Comparison of ENCODE assay signal across 1 cellular context in genomic region chr19:4374451-4375163, GRCh38.
TF ChIP-seq lines count a peak whose summit lies in the region.

No MANE protein-coding gene starts in this region.

TF ChIP-seq in HepG2, 621 proteins besides CTCF, POLR2A, EP300 and RAD21 (continued from another document and continues in another):
- TF ChIP-seq ZNF512B (CRISPR knock-in tag; IDR thresholded peaks at IDR 0.05; ENCODE audit: borderline replicate concordance) (no peak), ZNF207 (IDR thresholded peaks at IDR 0.05; ENCODE audit: borderline replicate concordance) (no peak), ZHX1 (CRISPR knock-in tag; IDR thresholded peaks at IDR 0.05; ENCODE audit: low read depth) (peak; percentile 50; the same call in 1 of the 2 replicates), WIZ (CRISPR knock-in tag; IDR thresholded peaks at IDR 0.05) (no peak), ZNF556 (CRISPR knock-in tag; IDR thresholded peaks at IDR 0.05; ENCODE audit: borderline replicate concordance) (peak; percentile 62; the same call in 1 of the 2 replicates), HMGXB4 (CRISPR knock-in tag; IDR thresholded peaks at IDR 0.05; ENCODE audit: borderline replicate concordance in 1 of 2, low read depth in 1 of 2) (peak; percentile 62 to 72; a peak in 2 of 4 replicates), KLF15 (CRISPR knock-in tag; IDR thresholded peaks at IDR 0.05; ENCODE audit: borderline replicate concordance) (no peak), TCF7 (IDR thresholded peaks at IDR 0.05; ENCODE audit: low read depth) (no peak), CENPT (CRISPR knock-in tag; IDR thresholded peaks at IDR 0.05; ENCODE audit: low read depth) (peak; percentile 72; the same call in 1 of the 2 replicates), PRDM4 (CRISPR knock-in tag; IDR thresholded peaks at IDR 0.05; ENCODE audit: borderline replicate concordance) (no peak), ZNF703 (CRISPR knock-in tag; IDR thresholded peaks at IDR 0.05; ENCODE audit: borderline replicate concordance) (peak; percentile 52; the same call in 1 of the 2 replicates), MZF1 (CRISPR knock-in tag; IDR thresholded peaks at IDR 0.05; ENCODE audit: borderline replicate concordance) (no peak), FLYWCH1 (CRISPR knock-in tag; IDR thresholded peaks at IDR 0.05) (no peak), POLR2AphosphoS2 (IDR thresholded peaks at IDR 0.05; ENCODE audit: low read depth, low read length) (no peak), ZNF496 (CRISPR knock-in tag; IDR thresholded peaks at IDR 0.05; ENCODE audit: insufficient replicate concordance) (no peak), NR3C1 (CRISPR knock-in tag; IDR thresholded peaks at IDR 0.05) (no peak), ATF2 (CRISPR knock-in tag; IDR thresholded peaks at IDR 0.05) (no peak; the same call in 1 of the 2 replicates), MYNN (CRISPR knock-in tag; IDR thresholded peaks at IDR 0.05; ENCODE audit: low read depth) (no peak), ARID5B (CRISPR knock-in tag; IDR thresholded peaks at IDR 0.05) (peak; percentile 80), ZBTB34 (CRISPR knock-in tag; IDR thresholded peaks at IDR 0.05) (peak; percentile 81), ZNF782 (CRISPR knock-in tag; IDR thresholded peaks at IDR 0.05; ENCODE audit: borderline replicate concordance) (peak; percentile 91), ZNF30 (CRISPR knock-in tag; IDR thresholded peaks at IDR 0.05) (no peak), TEAD2 (CRISPR knock-in tag; IDR thresholded peaks at IDR 0.05) (no peak), ATF1 (CRISPR knock-in tag; IDR thresholded peaks at IDR 0.05) (no peak), RERE (CRISPR knock-in tag; IDR thresholded peaks at IDR 0.05; ENCODE audit: low read depth) (0 out of 2 replicates have a peak, but pooled peaks have one; percentile 27), RNF219 (CRISPR knock-in tag; IDR thresholded peaks at IDR 0.05) (no peak; the same call in 1 of the 2 replicates)
